Comparison of ENCODE assay signal across 8 cellular contexts in the genomic region with DNA sequence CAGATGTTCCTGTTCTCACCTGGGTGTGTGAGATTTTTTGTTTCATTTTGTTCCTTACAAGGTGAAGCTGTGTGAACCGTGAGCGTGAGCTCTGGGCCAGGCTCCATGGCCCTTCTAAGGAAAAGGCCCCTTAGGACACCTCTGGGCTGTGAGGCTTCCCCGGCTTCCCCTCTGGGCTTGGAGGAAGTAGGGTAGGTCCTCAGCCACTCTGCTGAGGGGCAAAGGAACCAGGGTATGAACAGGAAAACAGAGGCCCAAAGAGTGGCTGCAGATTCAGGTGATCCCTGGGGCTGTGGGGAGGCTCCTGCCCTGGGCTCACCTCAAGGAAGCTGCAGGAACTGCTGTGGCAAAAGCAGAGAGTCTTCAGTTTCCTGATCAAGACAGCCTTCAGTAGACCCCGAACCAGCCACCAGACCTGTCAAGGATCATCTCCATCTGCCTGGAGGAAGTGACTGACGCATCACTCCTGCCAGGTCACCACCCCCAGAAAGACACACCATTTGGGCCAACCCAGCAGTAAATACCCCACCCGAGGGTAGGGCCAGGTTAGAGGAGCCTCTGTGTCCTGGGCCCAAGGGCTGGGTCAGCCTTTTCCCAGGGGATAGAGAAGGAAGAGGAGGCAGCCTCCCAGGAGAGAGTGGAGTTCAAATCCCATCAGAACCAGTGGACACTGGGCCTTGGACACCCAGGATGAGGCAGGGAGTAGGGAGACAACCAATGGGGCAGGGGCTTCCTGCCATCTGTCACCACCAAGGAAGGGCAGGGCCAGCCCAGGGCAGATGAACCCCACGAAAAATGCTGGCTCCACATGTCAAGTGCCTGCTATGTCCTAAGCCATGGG. TPM values are rescaled to one million over a fixed set of nuclear protein-coding genes. Genes with fewer than 3 reads are reported as not detected.
DNase-seq lines count a peak whose midpoint lies in the region; ATAC-seq and TF ChIP-seq lines count a peak whose summit lies in the region.

No MANE protein-coding gene starts in this region.

- H3K4me1 ChIP-seq in mesenchymal stem cell (ENCODE audit: control insufficient read depth, insufficient read depth, low read depth, low read length) (peaks cover 24% of the 10 kb centered on the region), upper lobe of left lung (peaks cover 70 to 77% (median 74%) of the 10 kb centered on the region in 4 donors), PC-9 (replicated peaks; ENCODE audit: insufficient read depth) (peaks cover 15% of the 10 kb centered on the region; the same call in 1 of the 2 replicates)

- peak in 1 of 6 experiments; percentile 10 for TF ChIP-seq CTCF in upper lobe of left lung (IDR thresholded peaks at IDR 0.05)
- TF ChIP-seq CTCF in PC-9 (conservative IDR thresholded peaks at IDR 0.05): no peak

- TF ChIP-seq EP300 in upper lobe of left lung (IDR thresholded peaks at IDR 0.05): no peak

- H3K27ac Mint-ChIP-seq in activated naive CD8-positive, alpha-beta T cell: peak overlapping the region; percentile 100

- no peaks in the 10 kb centered on the region for H3K9me3 Mint-ChIP-seq in activated naive CD8-positive, alpha-beta T cell (ENCODE audit: low read depth)

- H3K27me3 ChIP-seq in mesenchymal stem cell (ENCODE audit: control insufficient read depth in 1 of 2, insufficient read depth in 1 of 2, low read length in 2 of 2) (no peaks in the 10 kb centered on the region), upper lobe of left lung (no peaks in the 10 kb centered on the region), PC-9 (ENCODE audit: insufficient read depth, low read depth) (no peaks in the 10 kb centered on the region)

- H2BK120ac ChIP-seq in mesenchymal stem cell (ENCODE audit: low read depth, low read length): peak overlapping the region; percentile 71

- H3K79me2 ChIP-seq in PC-9 (ENCODE audit: low read depth): no peaks in the 10 kb centered on the region

- POLR2A ChIA-PET in PC-9 (lab: Charles Lee; ENCODE audit: unreplicated experiment): interaction anchor here (0.6 kb wide), 1 partner anchor 437 kb away, joined by 3 read pairs; no protein-coding TSS in a partner anchor

- peak overlapping the region; percentile 29 to 90 for H3K4ac ChIP-seq in mesenchymal stem cell (ENCODE audit: low read depth in 1 of 2, low read length in 2 of 2)

- H3K36me3 Mint-ChIP-seq in activated naive CD8-positive, alpha-beta T cell: no peaks in the 10 kb centered on the region

- H2BK15ac ChIP-seq in mesenchymal stem cell (ENCODE audit: low read depth, poor library complexity, severe bottlenecking): peak overlapping the region; percentile 60

- H3K9me2 ChIP-seq in PC-9 (ENCODE audit: insufficient read depth): no peaks in the 10 kb centered on the region

- H3K79me1 ChIP-seq in mesenchymal stem cell (replicated peaks; ENCODE audit: low read length, poor library complexity, severe bottlenecking): peaks cover 3% of the 10 kb centered on the region

- no peak overlapping the region for H3K14ac ChIP-seq in mesenchymal stem cell (ENCODE audit: low read length in 2 of 2)

- no peak for ATAC-seq in Right ventricle myocardium inferior
- peak; percentile 1 to 20 for ATAC-seq in upper lobe of left lung (ENCODE audit: low FRiP score in 2 of 2)
- ATAC-seq in GM21737 (IDR thresholded peaks at IDR 0.05; ENCODE audit: unreplicated experiment): no peak
- ATAC-seq in HG03135 (IDR thresholded peaks at IDR 0.05; ENCODE audit: unreplicated experiment): no peak

- no TSS peak for BruUV-seq in PC-9 (replicated peaks; lab: Mats Ljungman, UMichigan)

- H3K9me3 ChIP-seq in mesenchymal stem cell (ENCODE audit: control insufficient read depth, low read length) (no peaks in the 10 kb centered on the region), upper lobe of left lung (no peaks in the 10 kb centered on the region), PC-9 (ENCODE audit: insufficient read depth, low read depth) (no peaks in the 10 kb centered on the region)

- WGBS in mesenchymal stem cell: 79% methylated on average over 7 of the region's 7 CpGs
- 14 to 25% methylated on average over 5 to 7 of the region's 7 CpGs for WGBS in upper lobe of left lung, 2 donors

- peaks cover 49% of the 10 kb centered on the region for H3K4me1 Mint-ChIP-seq in activated naive CD8-positive, alpha-beta T cell (ENCODE audit: low read depth)

- H3K23ac ChIP-seq in mesenchymal stem cell (ENCODE audit: low read length in 2 of 2): no peak overlapping the region

- CTCF ChIA-PET in PC-9 (lab: Charles Lee): no interaction called here

- H3K4me2 ChIP-seq in mesenchymal stem cell (ENCODE audit: low read length, poor library complexity, severe bottlenecking) (no peak overlapping the region), PC-9 (no peak overlapping the region)

- H4K20me1 ChIP-seq in PC-9 (ENCODE audit: insufficient read depth): no peaks in the 10 kb centered on the region

- H3K27me3 Mint-ChIP-seq in activated naive CD8-positive, alpha-beta T cell: no peaks in the 10 kb centered on the region

- peak overlapping the region; percentile 37 to 69 for H3K18ac ChIP-seq in mesenchymal stem cell (ENCODE audit: low read depth in 1 of 2, low read length in 2 of 2)

- H2BK5ac ChIP-seq in mesenchymal stem cell (ENCODE audit: low read depth, low read length, poor library complexity, severe bottlenecking): no peak overlapping the region

- peak overlapping the region; percentile 50 to 59 for H2BK12ac ChIP-seq in mesenchymal stem cell (ENCODE audit: low read length in 2 of 2)

- H2AK5ac ChIP-seq in mesenchymal stem cell (ENCODE audit: low read length, severe bottlenecking): peak overlapping the region; percentile 15

- H3K27ac ChIP-seq in mesenchymal stem cell (ENCODE audit: low read length, poor library complexity, severe bottlenecking) (no peak overlapping the region), upper lobe of left lung (peak overlapping the region; percentile 86 to 94 (median 88)), PC-9 (no peak overlapping the region)

- peak overlapping the region; percentile 29 for H3K9ac ChIP-seq in mesenchymal stem cell (ENCODE audit: low read length)

- TF ChIP-seq POLR2A in upper lobe of left lung (IDR thresholded peaks at IDR 0.05): no peak

- peak overlapping the region; percentile 66 for H4K8ac ChIP-seq in mesenchymal stem cell (ENCODE audit: low read length)

- no peak overlapping the region for H3K4me3 ChIP-seq in mesenchymal stem cell (ENCODE audit: insufficient read depth in 1 of 2, low read depth in 1 of 2, low read length in 2 of 2)
- peak overlapping the region in 2 of 4 donors; percentile 30 to 31 for H3K4me3 ChIP-seq in upper lobe of left lung
- H3K4me3 ChIP-seq in PC-9: no peak overlapping the region

- H3K36me3 ChIP-seq in mesenchymal stem cell (ENCODE audit: control insufficient read depth in 1 of 2, insufficient read depth in 2 of 2, low read depth in 1 of 2, low read length in 2 of 2) (peaks cover 20 to 23% of the 10 kb centered on the region in 2 experiments), upper lobe of left lung (peaks cover 0 to 19% (median 13%) of the 10 kb centered on the region in 4 donors), PC-9 (ENCODE audit: low read depth) (no peaks in the 10 kb centered on the region)

- intact Hi-C loops in Right ventricle myocardium inferior (cut with DNase I) (no loop called here), cardiac septum (cut with DNase I) (no loop called here), PC-9 (cut with micrococcal nuclease; ENCODE audit: unreplicated experiment) (no loop called here)

- peak overlapping the region; percentile 91 for H3K4me3 Mint-ChIP-seq in activated naive CD8-positive, alpha-beta T cell

- DNase-seq in Right ventricle myocardium inferior (ENCODE audit: missing footprints) (peak; percentile 45), cardiac septum (ENCODE audit: low spot score) (no peak), mesenchymal stem cell (no peak), upper lobe of left lung (peak in 1 of 2 donors; percentile 30), PC-9 (no peak)

- H4K91ac ChIP-seq in mesenchymal stem cell (ENCODE audit: low read length): peak overlapping the region; percentile 88

- H2AFZ ChIP-seq in mesenchymal stem cell (ENCODE audit: low read depth, low read length) (no peak overlapping the region), PC-9 (no peak overlapping the region)

- peaks cover 25% of the 10 kb centered on the region for H3F3A ChIP-seq in PC-9 (ENCODE audit: insufficient read depth, low read depth)

RNA-seq across cellular contexts. Expression of gene ST6GALNAC6, which starts 5.7 kb away (rescaled TPM):
- total RNA-seq in Right ventricle myocardium inferior (43.3 TPM), cardiac septum (49.4 TPM), upper lobe of left lung (100 to 1,000 TPM in 1 of 6 donors, 10 to 100 TPM in 5; 67.3 to 117 (median 85.2) TPM), PC-9 (2021) (23.3 and 27.6 TPM in 2 replicates)
- 45.2 TPM for polyA plus RNA-seq in mesenchymal stem cell (2013, experiment 1 of 2)
- 45.9 TPM for polyA plus RNA-seq in mesenchymal stem cell (2013, experiment 2 of 2)

RNA-seq across cellular contexts. Expression of gene ST6GALNAC4, which starts 11.7 kb away (rescaled TPM):
- total RNA-seq in Right ventricle myocardium inferior (21.9 TPM), cardiac septum (48.1 TPM), upper lobe of left lung (100 to 1,000 TPM in 1 of 6 donors, 10 to 100 TPM in 5; 41.3 to 105 (median 56.2) TPM), PC-9 (2021) (28.3 and 44.3 TPM in 2 replicates)
- polyA plus RNA-seq in mesenchymal stem cell (2013, experiment 1 of 2): 32.1 TPM
- 29.4 TPM for polyA plus RNA-seq in mesenchymal stem cell (2013, experiment 2 of 2)

RNA-seq across cellular contexts. Expression of gene PIP5KL1, which starts 25.5 kb away (rescaled TPM):
- total RNA-seq in Right ventricle myocardium inferior (not detected), cardiac septum (0.57 TPM), upper lobe of left lung (10 to 100 TPM in 3 of 6 donors, 1 to 10 TPM in 3; 4.1 to 38.8 (median 10.0) TPM), PC-9 (2021) (21.9 and 22.5 TPM in 2 replicates)
- polyA plus RNA-seq in mesenchymal stem cell (2013, experiment 1 of 2): 2.0 TPM
- polyA plus RNA-seq in mesenchymal stem cell (2013, experiment 2 of 2): 1.8 TPM

RNA-seq across cellular contexts. Expression of gene AK1, which starts 27.6 kb away (rescaled TPM):
- total RNA-seq in Right ventricle myocardium inferior (880 TPM), cardiac septum (484 TPM), upper lobe of left lung (100 to 1,000 TPM; 106 to 239 (median 161) TPM), PC-9 (2021) (84.5 and 86.8 TPM in 2 replicates)
- polyA plus RNA-seq in mesenchymal stem cell (2013, experiment 1 of 2): 127 TPM
- 132 TPM for polyA plus RNA-seq in mesenchymal stem cell (2013, experiment 2 of 2)

RNA-seq across cellular contexts. Expression of gene DPM2, which starts 32.5 kb away (rescaled TPM):
- total RNA-seq in Right ventricle myocardium inferior: 11.9 TPM
- total RNA-seq in cardiac septum: 14.9 TPM
- 29.7 TPM for polyA plus RNA-seq in mesenchymal stem cell (2013, experiment 1 of 2)
- polyA plus RNA-seq in mesenchymal stem cell (2013, experiment 2 of 2): 30.1 TPM
- 10 to 100 TPM; 20.1 to 40.7 (median 25.6) TPM for total RNA-seq in upper lobe of left lung
- 65.5 and 79.4 TPM in 2 replicates for total RNA-seq in PC-9 (2021)

Comparison
In these comparisons a context has a peak if more than half of its experiments do, and no peak if none do; other contexts are left out.
1. ATAC-seq: peak in upper lobe of left lung (2 of 2); none in Right ventricle myocardium inferior (single experiment), GM21737 (single experiment) and HG03135 (single experiment).
2. H3K27ac ChIP-seq: peak in upper lobe of left lung (4 of 4); none in mesenchymal stem cell (single experiment) and PC-9 (single experiment).